ENCODE assay signal across 14 cellular contexts in genomic region chr9:134335095-134335489, GRCh38. TPM values are rescaled to one million over a fixed set of nuclear protein-coding genes. Genes with fewer than 3 reads are reported as not detected.
A peak's percentile ranks its signal among the peaks of the same experiment; 100 is the strongest.
DNase-seq lines count a peak whose midpoint lies in the region; ATAC-seq and TF ChIP-seq lines count a peak whose summit lies in the region.
"Had no signal": no experiment of that assay in that cellular context is flagged by ENCODE, and none has a peak within 500 bp of the region (broad histone marks: within the 10 kb centered on the region; RNA-seq: fewer than 3 reads in every experiment).

No MANE protein-coding gene starts in this region.

- peak overlapping the region in 1 of 5 donors; percentile 14 for H3K9ac ChIP-seq in subcutaneous abdominal adipose tissue (ENCODE audit: low read length in 5 of 5)

- intact Hi-C loops in left ventricle myocardium inferior (cut with micrococcal nuclease) (no loop called here), Right ventricle myocardium inferior (cut with DNase I) (no loop called here), vagina (cut with DNase I) (no loop called here)

- no peak for TF ChIP-seq POLR2A in vagina (IDR thresholded peaks at IDR 0.05)

- no peak overlapping the region for H3K4me3 ChIP-seq in left ventricle myocardium inferior
- no peak overlapping the region for H3K4me3 ChIP-seq in hepatocyte
- H3K4me3 ChIP-seq in subcutaneous abdominal adipose tissue (ENCODE audit: low read depth in 1 of 5, low read length in 5 of 5), result no peak overlapping the region
- no peak overlapping the region for H3K4me3 ChIP-seq in vagina
- H3K4me3 ChIP-seq: lower lobe of right lung had no signal

- H3K27me3 ChIP-seq in left ventricle myocardium inferior (ENCODE audit: low read depth), result no peaks in the 10 kb centered on the region
- no peaks in the 10 kb centered on the region for H3K27me3 ChIP-seq in hepatocyte
- H3K27me3 ChIP-seq in subcutaneous abdominal adipose tissue (ENCODE audit: control insufficient read depth in 5 of 5, insufficient read depth in 4 of 5, low read length in 5 of 5), result no peaks in the 10 kb centered on the region
- no peaks in the 10 kb centered on the region for H3K27me3 ChIP-seq in vagina

- H3K9me3 ChIP-seq in left ventricle myocardium inferior (replicated peaks) (no peaks in the 10 kb centered on the region), hepatocyte (ENCODE audit: low read depth) (no peaks in the 10 kb centered on the region), subcutaneous abdominal adipose tissue (ENCODE audit: control insufficient read depth in 5 of 5, low read length in 5 of 5) (no peaks in the 10 kb centered on the region), vagina (no peaks in the 10 kb centered on the region)
- H3K9me3 ChIP-seq: Caco-2, lower lobe of right lung had no signal

- DNase-seq in left ventricle myocardium inferior, result no peak
- no peak for DNase-seq in Right ventricle myocardium inferior (ENCODE audit: missing footprints)
- peak; percentile 6 for DNase-seq in SK-MEL-5 (ENCODE audit: low read depth, low spot score)
- no peak for DNase-seq in hepatocyte (ENCODE audit: low spot score)
- no peak for DNase-seq in stimulated activated CD4-positive, alpha-beta T cell treated with anti-CD3 and anti-CD28 coated beads, Interleukin-15, amount 100 ng/mL, for 24 hours
- DNase-seq in vagina (ENCODE audit: extremely low spot score in 2 of 2), result no peak
- DNase-seq: activated T-cell treated with anti-CD3 and anti-CD28 coated beads, Interleukin-2, amount 50 U/mL, for 72 hours; Caco-2; GOT3; lower lobe of right lung; NCI-H1694; NCI-H524 had no signal

- H3K4me2 ChIP-seq in hepatocyte, result peak overlapping the region; percentile 53

- H3K79me2 ChIP-seq in hepatocyte, result peaks cover 99% of the 10 kb centered on the region

- 92% methylated on average over 5 of the region's 5 CpGs for WGBS in hepatocyte (ENCODE audit: low lambda C conversion rate, missing lambda C conversion rate)

- H3K27ac ChIP-seq in left ventricle myocardium inferior (replicated peaks), result peak overlapping the region; percentile 93
- H3K27ac ChIP-seq in hepatocyte, result peak overlapping the region; percentile 78
- peak overlapping the region; percentile 55 for H3K27ac ChIP-seq in subcutaneous abdominal adipose tissue (ENCODE audit: low read depth, low read length)
- H3K27ac ChIP-seq in vagina, result no peak overlapping the region
- H3K27ac ChIP-seq: lower lobe of right lung had no signal

- no peaks in the 10 kb centered on the region for H3K9me2 ChIP-seq in hepatocyte (replicated peaks; ENCODE audit: insufficient read depth)

- in situ Hi-C loops in SK-MEL-5 (cut with HindIII; ENCODE audit: low pct_unique_long_range_greater_than_20kb, low sequenced_read_pairs), result no loop called here

- TF ChIP-seq CTCF in left ventricle myocardium inferior (IDR thresholded peaks at IDR 0.05; ENCODE audit: borderline replicate concordance), result no peak
- no peak for TF ChIP-seq CTCF in hepatocyte (IDR thresholded peaks at IDR 0.05; ENCODE audit: poor library complexity)
- no peak for TF ChIP-seq CTCF in vagina (IDR thresholded peaks at IDR 0.05)

- no peak overlapping the region for H2AFZ ChIP-seq in hepatocyte

- H4K20me1 ChIP-seq in hepatocyte (ENCODE audit: insufficient read depth, poor library complexity, severe bottlenecking), result peaks cover 100% of the 10 kb centered on the region

- H3K36me3 ChIP-seq in left ventricle myocardium inferior, result no peaks in the 10 kb centered on the region
- H3K36me3 ChIP-seq in hepatocyte (replicated peaks; ENCODE audit: insufficient read depth, low read depth), result no peaks in the 10 kb centered on the region
- no peaks in the 10 kb centered on the region for H3K36me3 ChIP-seq in subcutaneous abdominal adipose tissue (ENCODE audit: control insufficient read depth in 5 of 5, insufficient read depth in 5 of 5, low read length in 5 of 5)
- no peaks in the 10 kb centered on the region for H3K36me3 ChIP-seq in vagina
- H3K36me3 ChIP-seq: lower lobe of right lung had no signal

- no peak for ATAC-seq in Right ventricle myocardium inferior
- ATAC-seq in HG02642 (IDR thresholded peaks at IDR 0.05; ENCODE audit: poor library complexity, unreplicated experiment), result no peak
- ATAC-seq: lower lobe of right lung had no signal

- H3K4me1 ChIP-seq in left ventricle myocardium inferior (peaks cover 100% of the 10 kb centered on the region), hepatocyte (ENCODE audit: insufficient read depth) (peaks cover 79% of the 10 kb centered on the region), subcutaneous abdominal adipose tissue (ENCODE audit: control insufficient read depth in 5 of 5, insufficient read depth in 5 of 5, low read length in 5 of 5) (peaks cover 34 to 100% (median 98%) of the 10 kb centered on the region in 5 donors), vagina (peaks cover 100% of the 10 kb centered on the region)

RNA-seq across cellular contexts. Expression of gene RXRA, which starts 8.8 kb away (rescaled TPM):
- total RNA-seq in left ventricle myocardium inferior (57.1 TPM), Right ventricle myocardium inferior (91.1 TPM), hepatocyte (32.5 and 35.9 TPM in 2 replicates), vagina (49.4 TPM)
- 8.5 and 10.6 TPM in 2 replicates for total RNA-seq in SK-MEL-5 (2014; rRNA removed; shearing (Covaris generic))
- 29.6 and 30.7 TPM in 2 replicates for polyA plus RNA-seq in SK-MEL-5 (2015; cell fraction: cytosol; rRNA removed)
- 12.5 and 17.9 TPM in 2 replicates for polyA plus RNA-seq in SK-MEL-5 (2015; cell fraction: nucleus; rRNA removed)
- polyA plus RNA-seq in hepatocyte, result 34.3 and 41.6 TPM in 2 replicates
